ENCODE assay signal across 1 cellular context in genomic region chr7:76108540-76109233, GRCh38.
A peak's percentile ranks its signal among the peaks of the same experiment; 100 is the strongest.
TF ChIP-seq lines count a peak whose summit lies in the region.

No MANE protein-coding gene starts in this region.

TF ChIP-seq in HepG2, 621 proteins besides CTCF, POLR2A, EP300 and RAD21 (continued from another document and continues in another):
- no peak for TF ChIP-seq PBX2 (CRISPR knock-in tag; IDR thresholded peaks at IDR 0.05)
- TF ChIP-seq HOXA9 (CRISPR knock-in tag; IDR thresholded peaks at IDR 0.05; ENCODE audit: borderline replicate concordance): no peak
- TF ChIP-seq, protein P1, sequence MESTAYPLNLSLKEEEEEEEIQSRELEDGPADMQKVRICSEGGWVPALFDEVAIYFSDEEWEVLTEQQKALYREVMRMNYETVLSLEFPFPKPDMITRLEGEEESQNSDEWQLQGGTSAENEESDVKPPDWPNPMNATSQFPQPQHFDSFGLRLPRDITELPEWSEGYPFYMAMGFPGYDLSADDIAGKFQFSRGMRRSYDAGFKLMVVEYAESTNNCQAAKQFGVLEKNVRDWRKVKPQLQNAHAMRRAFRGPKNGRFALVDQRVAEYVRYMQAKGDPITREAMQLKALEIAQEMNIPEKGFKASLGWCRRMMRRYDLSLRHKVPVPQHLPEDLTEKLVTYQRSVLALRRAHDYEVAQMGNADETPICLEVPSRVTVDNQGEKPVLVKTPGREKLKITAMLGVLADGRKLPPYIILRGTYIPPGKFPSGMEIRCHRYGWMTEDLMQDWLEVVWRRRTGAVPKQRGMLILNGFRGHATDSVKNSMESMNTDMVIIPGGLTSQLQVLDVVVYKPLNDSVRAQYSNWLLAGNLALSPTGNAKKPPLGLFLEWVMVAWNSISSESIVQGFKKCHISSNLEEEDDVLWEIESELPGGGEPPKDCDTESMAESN (CRISPR knock-in tag; conservative IDR thresholded peaks at IDR 0.05): no peak
- no peak for TF ChIP-seq EHMT2 (IDR thresholded peaks at IDR 0.05; ENCODE audit: borderline replicate concordance, low read depth, low read length)
- no peak for TF ChIP-seq FOXP1 (IDR thresholded peaks at IDR 0.05)
- TF ChIP-seq FOXP1 (CRISPR knock-in tag; IDR thresholded peaks at IDR 0.05): peak; percentile 25; the same call in 1 of the 2 replicates
- no peak for TF ChIP-seq HOXD1 (CRISPR knock-in tag; IDR thresholded peaks at IDR 0.05)
- TF ChIP-seq, protein P2, sequence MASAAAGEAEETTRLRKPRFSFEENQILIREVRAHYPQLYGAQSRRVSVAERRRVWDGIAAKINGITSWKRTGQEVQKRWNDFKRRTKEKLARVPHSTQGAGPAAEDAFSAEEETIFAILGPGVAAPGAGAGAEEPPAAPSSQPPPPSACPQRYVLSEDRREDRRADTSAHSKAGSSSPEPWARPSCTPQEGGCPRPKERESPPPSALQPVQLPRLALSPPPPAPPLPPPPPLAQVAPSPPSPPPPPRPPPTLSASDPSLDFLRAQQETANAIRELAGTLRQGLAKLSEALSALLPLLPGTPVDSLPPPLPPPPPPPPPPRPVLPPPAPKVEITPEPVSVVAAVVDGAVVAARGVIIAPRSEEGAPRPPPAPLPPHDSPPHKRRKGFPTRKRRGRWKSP (CRISPR knock-in tag; IDR thresholded peaks at IDR 0.05): no peak
- no peak for TF ChIP-seq ZNF720 (CRISPR knock-in tag; IDR thresholded peaks at IDR 0.05)
- TF ChIP-seq ZBTB21 (CRISPR knock-in tag; IDR thresholded peaks at IDR 0.05): peak; percentile 5; the same call in 1 of the 2 replicates
- no peak for TF ChIP-seq ONECUT2 (CRISPR knock-in tag; IDR thresholded peaks at IDR 0.05)
- no peak for TF ChIP-seq TGIF2 (CRISPR knock-in tag; IDR thresholded peaks at IDR 0.05)
- no peak for TF ChIP-seq RFX3 (CRISPR knock-in tag; IDR thresholded peaks at IDR 0.05)
- TF ChIP-seq KAT2B (IDR thresholded peaks at IDR 0.05; ENCODE audit: borderline replicate concordance, low read depth, low read length): no peak
- no peak for TF ChIP-seq STAT5B (CRISPR knock-in tag; IDR thresholded peaks at IDR 0.05)
- no peak for TF ChIP-seq ZNF383 (CRISPR knock-in tag; IDR thresholded peaks at IDR 0.05; ENCODE audit: borderline replicate concordance)
- no peak for TF ChIP-seq HIVEP1 (CRISPR knock-in tag; IDR thresholded peaks at IDR 0.05)
- no peak for TF ChIP-seq HDAC1 (CRISPR knock-in tag; IDR thresholded peaks at IDR 0.05)
- TF ChIP-seq FOXA1 (IDR thresholded peaks at IDR 0.05): no peak
- TF ChIP-seq FOXA1 (CRISPR knock-in tag; IDR thresholded peaks at IDR 0.05): peak; percentile 87
- no peak for TF ChIP-seq THAP7 (CRISPR knock-in tag; IDR thresholded peaks at IDR 0.05)
- no peak for TF ChIP-seq ZNF850 (CRISPR knock-in tag; conservative IDR thresholded peaks at IDR 0.05)
- TF ChIP-seq, protein P3, sequence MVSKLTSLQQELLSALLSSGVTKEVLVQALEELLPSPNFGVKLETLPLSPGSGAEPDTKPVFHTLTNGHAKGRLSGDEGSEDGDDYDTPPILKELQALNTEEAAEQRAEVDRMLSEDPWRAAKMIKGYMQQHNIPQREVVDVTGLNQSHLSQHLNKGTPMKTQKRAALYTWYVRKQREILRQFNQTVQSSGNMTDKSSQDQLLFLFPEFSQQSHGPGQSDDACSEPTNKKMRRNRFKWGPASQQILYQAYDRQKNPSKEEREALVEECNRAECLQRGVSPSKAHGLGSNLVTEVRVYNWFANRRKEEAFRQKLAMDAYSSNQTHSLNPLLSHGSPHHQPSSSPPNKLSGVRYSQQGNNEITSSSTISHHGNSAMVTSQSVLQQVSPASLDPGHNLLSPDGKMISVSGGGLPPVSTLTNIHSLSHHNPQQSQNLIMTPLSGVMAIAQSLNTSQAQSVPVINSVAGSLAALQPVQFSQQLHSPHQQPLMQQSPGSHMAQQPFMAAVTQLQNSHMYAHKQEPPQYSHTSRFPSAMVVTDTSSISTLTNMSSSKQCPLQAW (CRISPR knock-in tag; IDR thresholded peaks at IDR 0.05): no peak
- TF ChIP-seq SOX5 (CRISPR knock-in tag; IDR thresholded peaks at IDR 0.05; ENCODE audit: borderline replicate concordance): no peak; the same call in 1 of the 2 replicates
- TF ChIP-seq, protein P4, sequence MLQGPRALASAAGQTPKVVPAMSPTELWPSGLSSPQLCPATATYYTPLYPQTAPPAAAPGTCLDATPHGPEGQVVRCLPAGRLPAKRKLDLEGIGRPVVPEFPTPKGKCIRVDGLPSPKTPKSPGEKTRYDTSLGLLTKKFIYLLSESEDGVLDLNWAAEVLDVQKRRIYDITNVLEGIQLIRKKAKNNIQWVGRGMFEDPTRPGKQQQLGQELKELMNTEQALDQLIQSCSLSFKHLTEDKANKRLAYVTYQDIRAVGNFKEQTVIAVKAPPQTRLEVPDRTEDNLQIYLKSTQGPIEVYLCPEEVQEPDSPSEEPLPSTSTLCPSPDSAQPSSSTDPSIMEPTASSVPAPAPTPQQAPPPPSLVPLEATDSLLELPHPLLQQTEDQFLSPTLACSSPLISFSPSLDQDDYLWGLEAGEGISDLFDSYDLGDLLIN (CRISPR knock-in tag; IDR thresholded peaks at IDR 0.05; ENCODE audit: borderline replicate concordance): no peak
- TF ChIP-seq BORCS8-MEF2B (CRISPR knock-in tag; IDR thresholded peaks at IDR 0.05): no peak
- TF ChIP-seq ARNTL (CRISPR knock-in tag; IDR thresholded peaks at IDR 0.05): no peak
- TF ChIP-seq SIN3B (IDR thresholded peaks at IDR 0.05; ENCODE audit: low read length): no peak
- TF ChIP-seq ZNF446 (CRISPR knock-in tag; IDR thresholded peaks at IDR 0.05): 0 out of 2 replicates have a peak, but pooled peaks have one; percentile 28
- no peak for TF ChIP-seq BRD4 (CRISPR knock-in tag; IDR thresholded peaks at IDR 0.05)
- TF ChIP-seq TSC22D2 (CRISPR knock-in tag; IDR thresholded peaks at IDR 0.05; ENCODE audit: borderline replicate concordance): no peak
- TF ChIP-seq NCOA5 (CRISPR knock-in tag; IDR thresholded peaks at IDR 0.05): no peak
- peak; percentile 69; the same call in 1 of the 2 replicates for TF ChIP-seq IRF2 (CRISPR knock-in tag; IDR thresholded peaks at IDR 0.05)
- no peak for TF ChIP-seq ZNF83 (CRISPR knock-in tag; IDR thresholded peaks at IDR 0.05; ENCODE audit: borderline replicate concordance)
- no peak for TF ChIP-seq CBX2 (IDR thresholded peaks at IDR 0.05; ENCODE audit: low read depth, low read length)
- TF ChIP-seq CBX2 (CRISPR knock-in tag; IDR thresholded peaks at IDR 0.05; ENCODE audit: low read depth): no peak
- 0 out of 2 replicates have a peak, but pooled peaks have one; percentile 46 for TF ChIP-seq ZSCAN31 (CRISPR knock-in tag; IDR thresholded peaks at IDR 0.05; ENCODE audit: low read depth)
- TF ChIP-seq ZNF329 (CRISPR knock-in tag; IDR thresholded peaks at IDR 0.05; ENCODE audit: low read depth): no peak
- peak; percentile 91 for TF ChIP-seq SP5 (CRISPR knock-in tag; IDR thresholded peaks at IDR 0.05; ENCODE audit: borderline replicate concordance, low read depth)
- TF ChIP-seq HDAC6 (IDR thresholded peaks at IDR 0.05; ENCODE audit: low read depth, low read length): no peak
- TF ChIP-seq ARID5B (CRISPR knock-in tag; IDR thresholded peaks at IDR 0.05): peak; percentile 63
- peak; percentile 86; the same call in 1 of the 2 replicates for TF ChIP-seq ETV5 (CRISPR knock-in tag; IDR thresholded peaks at IDR 0.05; ENCODE audit: borderline replicate concordance)
- no peak for TF ChIP-seq ZMAT3 (CRISPR knock-in tag; conservative IDR thresholded peaks at IDR 0.05)
- TF ChIP-seq ZNF224 (CRISPR knock-in tag; IDR thresholded peaks at IDR 0.05): no peak
- TF ChIP-seq BATF2 (CRISPR knock-in tag; IDR thresholded peaks at IDR 0.05): no peak
- TF ChIP-seq, protein P5, sequence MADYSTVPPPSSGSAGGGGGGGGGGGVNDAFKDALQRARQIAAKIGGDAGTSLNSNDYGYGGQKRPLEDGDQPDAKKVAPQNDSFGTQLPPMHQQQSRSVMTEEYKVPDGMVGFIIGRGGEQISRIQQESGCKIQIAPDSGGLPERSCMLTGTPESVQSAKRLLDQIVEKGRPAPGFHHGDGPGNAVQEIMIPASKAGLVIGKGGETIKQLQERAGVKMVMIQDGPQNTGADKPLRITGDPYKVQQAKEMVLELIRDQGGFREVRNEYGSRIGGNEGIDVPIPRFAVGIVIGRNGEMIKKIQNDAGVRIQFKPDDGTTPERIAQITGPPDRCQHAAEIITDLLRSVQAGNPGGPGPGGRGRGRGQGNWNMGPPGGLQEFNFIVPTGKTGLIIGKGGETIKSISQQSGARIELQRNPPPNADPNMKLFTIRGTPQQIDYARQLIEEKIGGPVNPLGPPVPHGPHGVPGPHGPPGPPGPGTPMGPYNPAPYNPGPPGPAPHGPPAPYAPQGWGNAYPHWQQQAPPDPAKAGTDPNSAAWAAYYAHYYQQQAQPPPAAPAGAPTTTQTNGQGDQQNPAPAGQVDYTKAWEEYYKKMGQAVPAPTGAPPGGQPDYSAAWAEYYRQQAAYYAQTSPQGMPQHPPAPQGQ (CRISPR knock-in tag; IDR thresholded peaks at IDR 0.05; ENCODE audit: borderline replicate concordance): no peak
- no peak for TF ChIP-seq ZBTB49 (CRISPR knock-in tag; IDR thresholded peaks at IDR 0.05; ENCODE audit: borderline replicate concordance)
- TF ChIP-seq TEF (CRISPR knock-in tag; IDR thresholded peaks at IDR 0.05): no peak
- no peak for TF ChIP-seq REPIN1 (CRISPR knock-in tag; IDR thresholded peaks at IDR 0.05; ENCODE audit: borderline replicate concordance, low read depth)
- no peak for TF ChIP-seq KDM4B (CRISPR knock-in tag; IDR thresholded peaks at IDR 0.05)
- no peak for TF ChIP-seq PRMT3 (CRISPR knock-in tag; IDR thresholded peaks at IDR 0.05; ENCODE audit: borderline replicate concordance, low read depth)
- TF ChIP-seq ZNF572 (CRISPR knock-in tag; IDR thresholded peaks at IDR 0.05): no peak
- 0 out of 2 replicates have a peak, but pooled peaks have one; percentile 8 for TF ChIP-seq MIXL1 (CRISPR knock-in tag; IDR thresholded peaks at IDR 0.05)
- TF ChIP-seq ZNF451 (CRISPR knock-in tag; IDR thresholded peaks at IDR 0.05): no peak
- TF ChIP-seq ARNT2 (CRISPR knock-in tag; IDR thresholded peaks at IDR 0.05; ENCODE audit: low read depth): peak; percentile 37; the same call in 1 of the 2 replicates
